12 cellular contexts compared by ENCODE assay signal in the genomic region with DNA sequence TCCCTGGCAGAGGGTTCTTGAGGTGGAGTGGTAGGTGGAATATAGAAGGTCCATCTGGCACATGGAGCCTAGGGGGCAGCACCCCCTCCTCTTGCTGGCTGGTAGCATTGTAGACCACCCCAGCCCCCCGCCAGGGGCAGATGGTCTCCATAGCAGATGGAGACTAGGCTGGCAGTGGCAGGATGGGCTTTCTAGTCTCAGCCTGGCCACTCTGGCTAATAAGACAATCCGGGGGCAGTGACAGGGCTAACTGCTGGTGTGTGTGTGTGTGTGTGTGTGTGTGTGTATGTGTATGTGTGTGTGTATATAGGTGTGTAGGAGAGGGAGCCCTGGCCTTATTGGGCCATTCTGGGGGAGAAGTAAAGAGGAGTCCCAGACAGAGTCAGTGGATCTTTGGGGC. TPM values are rescaled to one million over a fixed set of nuclear protein-coding genes. Genes with fewer than 3 reads are reported as not detected.
DNase-seq lines count a peak whose midpoint lies in the region; ATAC-seq and TF ChIP-seq lines count a peak whose summit lies in the region.
"Had no signal": no experiment of that assay in that cellular context is flagged by ENCODE, and none has a peak within 500 bp of the region (broad histone marks: within the 10 kb centered on the region; RNA-seq: fewer than 3 reads in every experiment).

No MANE protein-coding gene starts in this region.

- intact Hi-C loops in CD4-positive, alpha-beta T cell (cut with DNase I, micrococcal nuclease) = loop anchor here in 1 of 2 experiments (5.0 kb wide), 2 partner anchors 789 to 809 kb away; no protein-coding TSS in a partner anchor

- H3K36me3 Mint-ChIP-seq in CD4-positive, CD25-positive, alpha-beta regulatory T cell = peaks cover 6% of the 10 kb centered on the region
- H3K36me3 Mint-ChIP-seq in T-cell = peaks cover 18% of the 10 kb centered on the region
- peaks cover 24% of the 10 kb centered on the region for H3K36me3 Mint-ChIP-seq in CD4-positive, alpha-beta T cell (ENCODE audit: low read depth)

- H3K9me3 ChIP-seq in CD4-positive, CD25-positive, alpha-beta regulatory T cell (ENCODE audit: control insufficient read depth in 2 of 2, low read length in 2 of 2) = no peaks in the 10 kb centered on the region
- H3K9me3 ChIP-seq in iPS-20b (ENCODE audit: insufficient read depth, low read depth, low read length) = no peaks in the 10 kb centered on the region
- no peaks in the 10 kb centered on the region for H3K9me3 ChIP-seq in CD4-positive, alpha-beta T cell (ENCODE audit: control insufficient read depth, low read length)
- H3K9me3 ChIP-seq: spleen, thoracic aorta had no signal

- peaks cover 24% of the 10 kb centered on the region for H3K36me3 ChIP-seq in CD4-positive, CD25-positive, alpha-beta regulatory T cell (ENCODE audit: control insufficient read depth, insufficient read depth, low read length)
- peaks cover 25% of the 10 kb centered on the region for H3K36me3 ChIP-seq in iPS-20b (ENCODE audit: insufficient read depth, low read depth, low read length)

- H3K9me3 Mint-ChIP-seq in CD4-positive, CD25-positive, alpha-beta regulatory T cell = no peaks in the 10 kb centered on the region
- no peaks in the 10 kb centered on the region for H3K9me3 Mint-ChIP-seq in T-cell
- no peaks in the 10 kb centered on the region for H3K9me3 Mint-ChIP-seq in CD4-positive, alpha-beta T cell

- no peaks in the 10 kb centered on the region for H3K27me3 Mint-ChIP-seq in CD4-positive, CD25-positive, alpha-beta regulatory T cell
- no peaks in the 10 kb centered on the region for H3K27me3 Mint-ChIP-seq in T-cell
- no peaks in the 10 kb centered on the region for H3K27me3 Mint-ChIP-seq in CD4-positive, alpha-beta T cell

- H3K4me1 ChIP-seq in CD4-positive, CD25-positive, alpha-beta regulatory T cell (ENCODE audit: control insufficient read depth, insufficient read depth, low read length, poor library complexity, severe bottlenecking) = peaks cover 46% of the 10 kb centered on the region
- peaks cover 27% of the 10 kb centered on the region for H3K4me1 ChIP-seq in iPS-20b (ENCODE audit: insufficient read depth, low read length)

- CTCF ChIA-PET in T-cell (lab: Charles Lee) = no interaction called here
- CTCF ChIA-PET in CD4-positive, alpha-beta T cell (lab: Charles Lee) = no interaction called here

- peaks cover 11 to 53% (median 37%) of the 10 kb centered on the region in 4 donors for H3K4me1 Mint-ChIP-seq in CD4-positive, CD25-positive, alpha-beta regulatory T cell
- H3K4me1 Mint-ChIP-seq in T-cell = peaks cover 15 to 42% (median 30%) of the 10 kb centered on the region in 3 donors
- peaks cover 33% of the 10 kb centered on the region for H3K4me1 Mint-ChIP-seq in CD4-positive, alpha-beta T cell (ENCODE audit: low read depth)

- H3K4me3 ChIP-seq in CD4-positive, CD25-positive, alpha-beta regulatory T cell (ENCODE audit: low read depth, low read length) = no peak overlapping the region
- H3K4me3 ChIP-seq in iPS-20b (ENCODE audit: low read length) = peak overlapping the region; percentile 50; the same call in 1 of the 2 replicates
- H3K4me3 ChIP-seq: spleen, thoracic aorta had no signal

- no peak for DNase-seq in CD4-positive, CD25-positive, alpha-beta regulatory T cell
- no peak for DNase-seq in T-cell
- DNase-seq in stimulated activated naive CD4-positive, alpha-beta T cell (lab: John Stamatoyannopoulos, UW) = no peak
- no peak for DNase-seq in CD4-positive, alpha-beta T cell
- DNase-seq in SHP77 treated with DMSO at 0.1 percent for 48 hours (lab: John Stamatoyannopoulos, UW) = no peak
- DNase-seq: left cardiac atrium, spleen had no signal

- H3K4me3 Mint-ChIP-seq in CD4-positive, CD25-positive, alpha-beta regulatory T cell = peak overlapping the region in 2 of 4 donors; percentile 0 to 42
- no peak overlapping the region for H3K4me3 Mint-ChIP-seq in T-cell
- H3K4me3 Mint-ChIP-seq in CD4-positive, alpha-beta T cell = no peak overlapping the region

- no peak for ATAC-seq in CD4-positive, CD25-positive, alpha-beta regulatory T cell (ENCODE audit: low read depth in 2 of 2)
- ATAC-seq in GM18909 (IDR thresholded peaks at IDR 0.05; ENCODE audit: poor library complexity, unreplicated experiment) = peak; percentile 2
- ATAC-seq in T-cell (replicated peaks in 1 of 4) = no peak
- no peak for ATAC-seq in GM18520 (IDR thresholded peaks at IDR 0.05; ENCODE audit: unreplicated experiment)
- no peak for ATAC-seq in CD4-positive, alpha-beta T cell (ENCODE audit: poor library complexity)

- no peak for TF ChIP-seq CTCF in CD4-positive, alpha-beta T cell (IDR thresholded peaks at IDR 0.05)

- peak overlapping the region; percentile 67; the same call in 1 of the 2 replicates for H3K9ac ChIP-seq in iPS-20b (ENCODE audit: low read depth, low read length)

- POLR2A ChIA-PET in T-cell (lab: Charles Lee) = no interaction called here
- POLR2A ChIA-PET in CD4-positive, alpha-beta T cell (lab: Charles Lee) = no interaction called here

- peak overlapping the region; percentile 30 for H3K27ac ChIP-seq in CD4-positive, CD25-positive, alpha-beta regulatory T cell (ENCODE audit: insufficient read depth, low read length, poor library complexity, severe bottlenecking)
- H3K27ac ChIP-seq in iPS-20b (ENCODE audit: low read length) = no peak overlapping the region
- H3K27ac ChIP-seq in CD4-positive, alpha-beta T cell (ENCODE audit: low read depth, low read length) = no peak overlapping the region
- H3K27ac ChIP-seq: thoracic aorta had no signal

- no peaks in the 10 kb centered on the region for H3K27me3 ChIP-seq in CD4-positive, CD25-positive, alpha-beta regulatory T cell (ENCODE audit: control insufficient read depth, insufficient read depth, low read length)
- H3K27me3 ChIP-seq in iPS-20b (ENCODE audit: insufficient read depth, low read length) = no peaks in the 10 kb centered on the region
- no peaks in the 10 kb centered on the region for H3K27me3 ChIP-seq in CD4-positive, alpha-beta T cell (ENCODE audit: control insufficient read depth, insufficient read depth, low read length)
- H3K27me3 ChIP-seq: dorsolateral prefrontal cortex had no signal

- H3K27ac Mint-ChIP-seq in CD4-positive, CD25-positive, alpha-beta regulatory T cell = peak overlapping the region in 2 of 3 donors; percentile 68 to 83
- peak overlapping the region; percentile 31 to 44 for H3K27ac Mint-ChIP-seq in T-cell
- no peak overlapping the region for H3K27ac Mint-ChIP-seq in CD4-positive, alpha-beta T cell

RNA-seq across cellular contexts. Expression of a gene that starts 16.1 kb away (rescaled TPM):
- total RNA-seq in CD4-positive, CD25-positive, alpha-beta regulatory T cell = 12.3 TPM
- polyA plus RNA-seq in CD4-positive, CD25-positive, alpha-beta regulatory T cell = 10 to 100 TPM; 21.0 to 31.1 (median 24.9) TPM
- 10 to 100 TPM in 3 of 5 donors, 1 to 10 TPM in 2; 8.5 to 18.3 (median 15.9) TPM for total RNA-seq in T-cell
- 1 to 10 TPM; 8.7 to 9.4 TPM for total RNA-seq in CD4-positive, alpha-beta T cell

RNA-seq across cellular contexts. Expression of a gene that starts 17.9 kb away (rescaled TPM):
- total RNA-seq in CD4-positive, CD25-positive, alpha-beta regulatory T cell = 1.7 TPM
- under 1 TPM; 0.11 to 0.49 (median 0.32) TPM for polyA plus RNA-seq in CD4-positive, CD25-positive, alpha-beta regulatory T cell
- total RNA-seq in T-cell = under 1 TPM; 0.28 to 0.72 (median 0.64) TPM
- under 1 TPM; 0.22 to 0.27 TPM for total RNA-seq in CD4-positive, alpha-beta T cell
- total RNA-seq: thoracic aorta had no signal

RNA-seq across cellular contexts. Expression of a gene that starts 23.4 kb away (rescaled TPM):
- 4.6 TPM for total RNA-seq in CD4-positive, CD25-positive, alpha-beta regulatory T cell
- polyA plus RNA-seq in CD4-positive, CD25-positive, alpha-beta regulatory T cell = 10 to 100 TPM; 11.2 to 20.8 (median 13.3) TPM
- total RNA-seq in T-cell = 10 to 100 TPM in 2 of 5 donors, 1 to 10 TPM in 3; 4.1 to 19.3 (median 8.1) TPM
- total RNA-seq in CD4-positive, alpha-beta T cell = 1 to 10 TPM; 3.4 to 3.7 TPM

RNA-seq across cellular contexts. Expression of a gene that starts 38.8 kb away (rescaled TPM):
- total RNA-seq in CD4-positive, CD25-positive, alpha-beta regulatory T cell = 47.6 TPM
- polyA plus RNA-seq in CD4-positive, CD25-positive, alpha-beta regulatory T cell = 100 to 1,000 TPM in 3 of 4 donors, 10 to 100 TPM in 1; 90.6 to 118 (median 105) TPM
- total RNA-seq in T-cell = 10 to 100 TPM; 45.2 to 69.9 (median 53.0) TPM
- 10 to 100 TPM; 40.5 to 42.5 TPM for total RNA-seq in CD4-positive, alpha-beta T cell
